Comparison of ENCODE assay signal across 1 cellular context in the genomic region with DNA sequence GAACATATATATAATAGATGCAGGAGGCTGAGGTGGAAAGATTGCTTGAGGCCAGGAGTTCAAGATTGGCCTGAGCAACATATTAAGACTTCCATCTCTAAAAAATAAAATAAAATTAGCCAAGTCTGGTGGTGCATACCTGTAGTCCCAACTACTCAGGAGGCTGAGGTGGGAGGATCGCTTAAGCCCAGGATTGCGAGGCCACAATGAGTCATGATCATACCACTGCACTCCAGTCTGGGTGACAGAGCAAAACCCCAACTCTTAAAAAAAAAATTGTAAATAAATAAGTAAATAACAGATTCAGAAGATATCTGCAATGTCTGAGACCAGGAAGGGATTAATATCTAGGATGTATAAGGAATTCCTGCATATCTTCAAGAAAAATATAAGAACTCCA.
TF ChIP-seq lines count a peak whose summit lies in the region.

No MANE protein-coding gene starts in this region.

TF ChIP-seq in GM23338, 12 proteins besides CTCF, POLR2A, EP300 and RAD21 (continued from another document):
- TF ChIP-seq, protein P1, sequence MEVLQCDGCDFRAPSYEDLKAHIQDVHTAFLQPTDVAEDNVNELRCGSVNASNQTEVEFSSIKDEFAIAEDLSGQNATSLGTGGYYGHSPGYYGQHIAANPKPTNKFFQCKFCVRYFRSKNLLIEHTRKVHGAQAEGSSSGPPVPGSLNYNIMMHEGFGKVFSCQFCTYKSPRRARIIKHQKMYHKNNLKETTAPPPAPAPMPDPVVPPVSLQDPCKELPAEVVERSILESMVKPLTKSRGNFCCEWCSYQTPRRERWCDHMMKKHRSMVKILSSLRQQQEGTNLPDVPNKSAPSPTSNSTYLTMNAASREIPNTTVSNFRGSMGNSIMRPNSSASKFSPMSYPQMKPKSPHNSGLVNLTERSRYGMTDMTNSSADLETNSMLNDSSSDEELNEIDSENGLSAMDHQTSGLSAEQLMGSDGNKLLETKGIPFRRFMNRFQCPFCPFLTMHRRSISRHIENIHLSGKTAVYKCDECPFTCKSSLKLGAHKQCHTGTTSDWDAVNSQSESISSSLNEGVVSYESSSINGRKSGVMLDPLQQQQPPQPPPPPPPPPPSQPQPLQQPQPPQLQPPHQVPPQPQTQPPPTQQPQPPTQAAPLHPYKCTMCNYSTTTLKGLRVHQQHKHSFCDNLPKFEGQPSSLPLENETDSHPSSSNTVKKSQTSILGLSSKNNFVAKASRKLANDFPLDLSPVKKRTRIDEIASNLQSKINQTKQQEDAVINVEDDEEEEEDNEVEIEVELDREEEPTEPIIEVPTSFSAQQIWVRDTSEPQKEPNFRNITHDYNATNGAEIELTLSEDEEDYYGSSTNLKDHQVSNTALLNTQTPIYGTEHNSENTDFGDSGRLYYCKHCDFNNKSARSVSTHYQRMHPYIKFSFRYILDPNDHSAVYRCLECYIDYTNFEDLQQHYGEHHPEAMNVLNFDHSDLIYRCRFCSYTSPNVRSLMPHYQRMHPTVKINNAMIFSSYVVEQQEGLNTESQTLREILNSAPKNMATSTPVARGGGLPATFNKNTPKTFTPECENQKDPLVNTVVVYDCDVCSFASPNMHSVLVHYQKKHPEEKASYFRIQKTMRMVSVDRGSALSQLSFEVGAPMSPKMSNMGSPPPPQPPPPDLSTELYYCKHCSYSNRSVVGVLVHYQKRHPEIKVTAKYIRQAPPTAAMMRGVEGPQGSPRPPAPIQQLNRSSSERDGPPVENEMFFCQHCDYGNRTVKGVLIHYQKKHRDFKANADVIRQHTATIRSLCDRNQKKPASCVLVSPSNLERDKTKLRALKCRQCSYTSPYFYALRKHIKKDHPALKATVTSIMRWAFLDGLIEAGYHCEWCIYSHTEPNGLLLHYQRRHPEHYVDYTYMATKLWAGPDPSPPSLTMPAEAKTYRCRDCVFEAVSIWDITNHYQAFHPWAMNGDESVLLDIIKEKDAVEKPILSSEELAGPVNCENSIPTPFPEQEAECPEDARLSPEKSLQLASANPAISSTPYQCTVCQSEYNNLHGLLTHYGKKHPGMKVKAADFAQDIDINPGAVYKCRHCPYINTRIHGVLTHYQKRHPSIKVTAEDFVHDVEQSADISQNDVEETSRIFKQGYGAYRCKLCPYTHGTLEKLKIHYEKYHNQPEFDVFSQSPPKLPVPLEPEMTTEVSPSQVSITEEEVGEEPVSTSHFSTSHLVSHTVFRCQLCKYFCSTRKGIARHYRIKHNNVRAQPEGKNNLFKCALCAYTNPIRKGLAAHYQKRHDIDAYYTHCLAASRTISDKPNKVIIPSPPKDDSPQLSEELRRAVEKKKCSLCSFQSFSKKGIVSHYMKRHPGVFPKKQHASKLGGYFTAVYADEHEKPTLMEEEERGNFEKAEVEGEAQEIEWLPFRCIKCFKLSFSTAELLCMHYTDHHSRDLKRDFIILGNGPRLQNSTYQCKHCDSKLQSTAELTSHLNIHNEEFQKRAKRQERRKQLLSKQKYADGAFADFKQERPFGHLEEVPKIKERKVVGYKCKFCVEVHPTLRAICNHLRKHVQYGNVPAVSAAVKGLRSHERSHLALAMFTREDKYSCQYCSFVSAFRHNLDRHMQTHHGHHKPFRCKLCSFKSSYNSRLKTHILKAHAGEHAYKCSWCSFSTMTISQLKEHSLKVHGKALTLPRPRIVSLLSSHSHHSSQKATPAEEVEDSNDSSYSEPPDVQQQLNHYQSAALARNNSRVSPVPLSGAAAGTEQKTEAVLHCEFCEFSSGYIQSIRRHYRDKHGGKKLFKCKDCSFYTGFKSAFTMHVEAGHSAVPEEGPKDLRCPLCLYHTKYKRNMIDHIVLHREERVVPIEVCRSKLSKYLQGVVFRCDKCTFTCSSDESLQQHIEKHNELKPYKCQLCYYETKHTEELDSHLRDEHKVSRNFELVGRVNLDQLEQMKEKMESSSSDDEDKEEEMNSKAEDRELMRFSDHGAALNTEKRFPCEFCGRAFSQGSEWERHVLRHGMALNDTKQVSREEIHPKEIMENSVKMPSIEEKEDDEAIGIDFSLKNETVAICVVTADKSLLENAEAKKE (CRISPR knock-in tag; IDR thresholded peaks at IDR 0.05), result no peak
- TF ChIP-seq ZNF331 (CRISPR knock-in tag; IDR thresholded peaks at IDR 0.05; ENCODE audit: low read depth) (no peak), ZNF114 (CRISPR knock-in tag; IDR thresholded peaks at IDR 0.05) (no peak), EZH2 (IDR thresholded peaks at IDR 0.05; ENCODE audit: low read depth, unreplicated experiment) (no peak)
